In the genomic region with DNA sequence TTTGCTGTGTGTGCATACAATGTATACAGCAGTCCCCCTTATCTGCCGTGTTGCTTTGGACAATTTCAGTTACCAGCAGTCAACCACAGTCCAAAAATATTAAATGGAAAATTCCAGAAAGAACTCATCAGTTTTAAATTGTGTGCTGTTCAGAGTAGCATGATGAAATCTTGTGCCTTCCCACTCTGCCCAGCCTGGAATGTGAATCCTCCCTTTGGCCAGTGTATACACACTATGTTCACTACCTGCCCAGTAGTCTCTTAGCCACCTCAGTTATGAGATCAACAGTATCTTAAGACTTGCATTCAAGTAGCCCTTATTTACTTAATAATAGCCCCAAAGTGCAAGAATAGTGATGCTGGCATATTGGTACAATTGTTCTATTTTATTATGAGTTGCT, we compare ENCODE assay signal across 20 cellular contexts.
DNase-seq lines count a peak whose midpoint lies in the region; ATAC-seq and TF ChIP-seq lines count a peak whose summit lies in the region.
"Had no signal": no experiment of that assay in that cellular context is flagged by ENCODE, and none has a peak within 500 bp of the region (broad histone marks: within the 10 kb centered on the region; RNA-seq: fewer than 3 reads in every experiment).

No MANE protein-coding gene starts in this region.

- H3K79me2 ChIP-seq in GM23248 (ENCODE audit: insufficient read depth), result no peaks in the 10 kb centered on the region

- no peak overlapping the region for H3K4me3 ChIP-seq in GM23248
- no peak overlapping the region for H3K4me3 ChIP-seq in cardiac fibroblast (replicated peaks in 1 of 2; ENCODE audit: low read depth in 2 of 2, low read length in 2 of 2)
- H3K4me3 ChIP-seq in fibroblast of villous mesenchyme (ENCODE audit: low read depth, low read length), result no peak overlapping the region
- no peak overlapping the region for H3K4me3 ChIP-seq in right lobe of liver
- H3K4me3 ChIP-seq in mucosa of descending colon, result no peak overlapping the region
- H3K4me3 ChIP-seq: A549, BLaER1 had no signal

- ATAC-seq in sciatic nerve, result peak; percentile 51
- no peak for ATAC-seq in right lobe of liver
- no peak for ATAC-seq in mucosa of descending colon
- ATAC-seq: A549 had no signal

- no peaks in the 10 kb centered on the region for H3K9me3 ChIP-seq in GM23248 (ENCODE audit: low read depth)
- H3K9me3 ChIP-seq in right lobe of liver, result no peaks in the 10 kb centered on the region
- no peaks in the 10 kb centered on the region for H3K9me3 ChIP-seq in mucosa of descending colon
- H3K9me3 ChIP-seq: A549, BLaER1, SK-N-SH had no signal

- H3K27me3 ChIP-seq in GM23248 (replicated peaks; ENCODE audit: insufficient read depth), result no peaks in the 10 kb centered on the region
- no peaks in the 10 kb centered on the region for H3K27me3 ChIP-seq in right lobe of liver
- H3K27me3 ChIP-seq: BLaER1 had no signal

- H3K4me2 ChIP-seq in GM23248 (ENCODE audit: unreplicated experiment), result no peak overlapping the region
- H3K4me2 ChIP-seq: A549, SK-N-SH had no signal

- H3K36me3 ChIP-seq in GM23248 (ENCODE audit: low read depth), result peaks cover 7% of the 10 kb centered on the region; the same call in 1 of the 2 replicates
- H3K36me3 ChIP-seq in right lobe of liver, result no peaks in the 10 kb centered on the region
- H3K36me3 ChIP-seq in mucosa of descending colon (ENCODE audit: low read depth), result no peaks in the 10 kb centered on the region

- DNase-seq in GM23248 (peak; percentile 33), cardiac fibroblast (ENCODE audit: low read depth in 2 of 2) (peak; percentile 9 to 30), fibroblast of villous mesenchyme (ENCODE audit: low read depth) (peak; percentile 37), sciatic nerve (ENCODE audit: low spot score) (no peak), right lobe of liver (no peak), LoVo (ENCODE audit: low spot score) (no peak), mucosa of descending colon (no peak), Calu3 (no peak)
- DNase-seq: CD4-positive, alpha-beta memory T cell; EL; H7; HFFc6; NCI-H1105; NCI-H1694 treated with DMSO at 0.1 percent for 48 hours; NCI-H524; NCI-H82; SHP77 treated with DMSO at 0.1 percent for 48 hours had no signal

- no peak overlapping the region for H2AFZ ChIP-seq in GM23248

- H3K9me2 ChIP-seq in GM23248 (ENCODE audit: insufficient read depth), result no peaks in the 10 kb centered on the region
- H3K9me2 ChIP-seq: SK-N-SH had no signal

- H3K27ac Mint-ChIP-seq in Calu3 (ENCODE audit: unreplicated experiment), result no peak overlapping the region
- H3K27ac Mint-ChIP-seq: HFFc6 had no signal

- no TSS peak for BruUV-seq in Calu3 (replicated peaks; lab: Mats Ljungman, UMichigan)

- no peaks in the 10 kb centered on the region for H3K36me3 Mint-ChIP-seq in Calu3 (ENCODE audit: insufficient read depth, unreplicated experiment)
- H3K36me3 Mint-ChIP-seq: CD4-positive, alpha-beta memory T cell had no signal

- CTCF ChIA-PET in Calu3 (lab: Charles Lee), result no interaction called here

- H3K4me1 ChIP-seq in GM23248 (ENCODE audit: insufficient read depth), result peaks cover 10% of the 10 kb centered on the region
- H3K4me1 ChIP-seq in right lobe of liver, result no peaks in the 10 kb centered on the region
- no peaks in the 10 kb centered on the region for H3K4me1 ChIP-seq in mucosa of descending colon (ENCODE audit: low read depth)
- H3K4me1 ChIP-seq: A549 had no signal

- peaks cover 8% of the 10 kb centered on the region; the same call in 1 of the 2 replicates for H3F3A ChIP-seq in GM23248 (ENCODE audit: insufficient read depth)

- H3K27me3 Mint-ChIP-seq in Calu3 (ENCODE audit: unreplicated experiment), result peaks cover 29% of the 10 kb centered on the region

- intact Hi-C loops in sciatic nerve (cut with DNase I), result no loop called here
- intact Hi-C loops in right lobe of liver (cut with DNase I), result loop anchor here in 1 of 2 donors (10.0 kb wide), 1 partner anchor 413 kb away; no protein-coding TSS in a partner anchor
- intact Hi-C loops in mucosa of descending colon (cut with DNase I, micrococcal nuclease), result no loop called here
- intact Hi-C loops in Calu3 (cut with micrococcal nuclease; ENCODE audit: unreplicated experiment), result no loop called here

- in situ Hi-C loops in GM23248 (cut with MboI), result loop anchor here (10.0 kb wide), 2 partner anchors 107 to 213 kb away; a partner anchor contains a TSS

- H4K20me1 ChIP-seq in GM23248 (ENCODE audit: insufficient read depth), result no peaks in the 10 kb centered on the region
- H4K20me1 ChIP-seq: BLaER1 had no signal

- TF ChIP-seq CTCF in cardiac fibroblast (IDR thresholded peaks at IDR 0.05; ENCODE audit: low read depth, low read length), result no peak
- TF ChIP-seq CTCF in fibroblast of villous mesenchyme (IDR thresholded peaks at IDR 0.05; ENCODE audit: insufficient read depth, low read depth, low read length), result no peak
- no peak for TF ChIP-seq CTCF in right lobe of liver (IDR thresholded peaks at IDR 0.05)
- no peak for TF ChIP-seq CTCF in mucosa of descending colon (IDR thresholded peaks at IDR 0.05)
- TF ChIP-seq CTCF in Calu3 (IDR thresholded peaks at IDR 0.05; ENCODE audit: unreplicated experiment), result no peak

- H3K9me3 Mint-ChIP-seq in Calu3 (ENCODE audit: low read depth, unreplicated experiment), result no peaks in the 10 kb centered on the region
- H3K9me3 Mint-ChIP-seq: CD4-positive, alpha-beta memory T cell; HFFc6 had no signal

- H3K27ac ChIP-seq in GM23248 (no peak overlapping the region), right lobe of liver (no peak overlapping the region)
- H3K27ac ChIP-seq: A549, BLaER1 had no signal

- no peak overlapping the region for H3K9ac ChIP-seq in GM23248
- H3K9ac ChIP-seq: BLaER1, SK-N-SH had no signal

- H3K4me1 Mint-ChIP-seq in Calu3 (ENCODE audit: low read depth, unreplicated experiment), result peaks cover 7% of the 10 kb centered on the region

- H3K4me3 Mint-ChIP-seq in Calu3 (ENCODE audit: low read depth, unreplicated experiment), result no peak overlapping the region
- H3K4me3 Mint-ChIP-seq: CD4-positive, alpha-beta memory T cell; HFFc6 had no signal

- WGBS in GM23248 (ENCODE audit: low coverage in 1 of 2, low lambda C conversion rate in 2 of 2, missing lambda C conversion rate in 2 of 2), 2 experiments, result 45 to 57% methylated on average over 1 of the region's 1 CpG
- 20% methylated on average over 1 of the region's 1 CpG for WGBS in right lobe of liver (ENCODE audit: insufficient coverage, low coverage, low lambda C conversion rate, missing lambda C conversion rate)

- TF ChIP-seq POLR2A in right lobe of liver (IDR thresholded peaks at IDR 0.05), result no peak

Comparison
In these comparisons a context has a peak if more than half of its experiments do, and no peak if none do; other contexts are left out.
1. DNase-seq: peak in GM23248 (single experiment), cardiac fibroblast (2 of 2) and fibroblast of villous mesenchyme (single experiment); none in sciatic nerve (single experiment), right lobe of liver (0 of 3), LoVo (single experiment), mucosa of descending colon (0 of 3) and Calu3 (single experiment).